ENCODE assay signal across 9 cellular contexts in the genomic region with DNA sequence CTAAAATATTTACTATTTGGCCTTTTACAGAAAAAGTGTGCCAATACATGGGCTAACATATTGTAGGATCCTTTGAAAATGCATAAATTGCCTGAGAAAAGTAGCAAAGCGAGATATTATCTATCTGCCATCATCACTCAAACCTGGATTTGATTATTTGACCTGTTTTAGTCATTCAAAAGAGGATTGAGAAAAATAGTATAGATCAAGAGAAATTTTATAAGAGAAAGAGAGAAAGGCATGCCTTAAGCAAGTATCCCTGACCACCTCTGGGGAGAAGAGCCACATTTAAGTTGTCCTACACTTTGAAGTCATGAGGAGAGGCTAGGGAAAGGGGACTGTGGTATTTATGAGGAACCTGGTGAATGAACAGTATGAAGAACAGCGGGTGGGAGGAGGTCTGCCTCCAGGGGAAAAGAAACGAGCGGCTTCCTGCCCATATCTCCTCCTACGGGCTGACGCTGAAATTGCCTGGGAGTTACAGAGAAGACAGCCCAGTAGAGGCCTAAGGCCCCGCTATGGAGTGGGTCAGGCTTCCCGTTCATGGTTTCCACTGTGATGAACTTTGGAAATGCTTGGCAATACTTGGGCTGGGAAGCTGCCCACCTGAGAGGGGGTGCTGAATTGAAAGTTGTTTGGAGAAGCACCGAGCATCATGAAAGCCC.
DNase-seq lines count a peak whose midpoint lies in the region; ATAC-seq lines count a peak whose summit lies in the region.
"Had no signal": no experiment of that assay in that cellular context is flagged by ENCODE, and none has a peak within 500 bp of the region (broad histone marks: within the 10 kb centered on the region; RNA-seq: fewer than 3 reads in every experiment).

No MANE protein-coding gene starts in this region.

- peak; percentile 3 for DNase-seq in Ammon's horn (ENCODE audit: low spot score)
- peak; percentile 52 for DNase-seq in adipocyte (ENCODE audit: low read depth)
- peak; percentile 30 for DNase-seq in left kidney (ENCODE audit: low read depth, low spot score)
- DNase-seq in NCI-H526 (lab: John Stamatoyannopoulos, UW): no peak
- no peak for DNase-seq in posterior cingulate gyrus
- no peak for DNase-seq in cortex of kidney (lab: John Stamatoyannopoulos, UW)
- DNase-seq: kidney had no signal

- no peaks in the 10 kb centered on the region for H3K9me3 ChIP-seq in adipocyte (ENCODE audit: control insufficient read depth, low read length)

- H3K4me1 ChIP-seq in adipocyte (ENCODE audit: control insufficient read depth, insufficient read depth, low read length): peaks cover 35% of the 10 kb centered on the region

- no peaks in the 10 kb centered on the region for H3K36me3 ChIP-seq in adipocyte (ENCODE audit: control insufficient read depth, insufficient read depth, low read length, severe bottlenecking)

- intact Hi-C loops in posterior cingulate gyrus (cut with DNase I): no loop called here

- peak; percentile 41 for ATAC-seq in HG02610 (IDR thresholded peaks at IDR 0.05; ENCODE audit: unreplicated experiment)
- no peak for ATAC-seq in HG03095 (IDR thresholded peaks at IDR 0.05; ENCODE audit: unreplicated experiment)

- H3K4me3 ChIP-seq in adipocyte (ENCODE audit: low read length): no peak overlapping the region

- no peaks in the 10 kb centered on the region for H3K27me3 ChIP-seq in adipocyte (replicated peaks; ENCODE audit: control insufficient read depth, insufficient read depth, low read length)

- peak overlapping the region; percentile 44 for H3K9ac ChIP-seq in adipocyte (ENCODE audit: low read length)

Comparison
In these comparisons a context has a peak if more than half of its experiments do, and no peak if none do; other contexts are left out.
1. DNase-seq: peak in Ammon's horn (single experiment), adipocyte (single experiment) and left kidney (single experiment); none in NCI-H526 (0 of 2), posterior cingulate gyrus (0 of 10) and cortex of kidney (single experiment).